ENCODE assay signal across 1 cellular context in the genomic region with DNA sequence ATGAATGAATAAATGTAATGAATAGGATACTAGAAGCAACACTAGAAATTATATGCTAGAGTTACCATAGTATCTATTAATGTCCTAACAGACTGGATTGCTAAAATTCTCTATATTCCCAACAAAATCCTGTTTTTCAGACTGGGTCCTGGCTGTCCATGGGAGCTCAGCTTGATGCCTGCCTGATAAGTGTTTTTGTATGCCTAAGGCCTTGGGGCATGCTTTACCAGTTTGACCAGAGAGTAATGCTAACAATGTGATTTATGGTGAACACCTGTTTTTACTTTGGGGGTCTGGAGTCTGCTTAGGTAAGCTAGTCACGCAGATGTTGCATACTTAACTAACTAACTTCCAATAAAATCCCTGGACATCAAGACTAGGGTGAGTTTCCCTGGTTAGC.
TF ChIP-seq lines count a peak whose summit lies in the region.

No MANE protein-coding gene starts in this region.

TF ChIP-seq in SK-N-SH treated with all-trans-retinoic acid at 6 μM for 48 hours, 23 proteins besides CTCF, POLR2A, EP300 and RAD21 (continued from another document):
- TF ChIP-seq, protein P1, sequence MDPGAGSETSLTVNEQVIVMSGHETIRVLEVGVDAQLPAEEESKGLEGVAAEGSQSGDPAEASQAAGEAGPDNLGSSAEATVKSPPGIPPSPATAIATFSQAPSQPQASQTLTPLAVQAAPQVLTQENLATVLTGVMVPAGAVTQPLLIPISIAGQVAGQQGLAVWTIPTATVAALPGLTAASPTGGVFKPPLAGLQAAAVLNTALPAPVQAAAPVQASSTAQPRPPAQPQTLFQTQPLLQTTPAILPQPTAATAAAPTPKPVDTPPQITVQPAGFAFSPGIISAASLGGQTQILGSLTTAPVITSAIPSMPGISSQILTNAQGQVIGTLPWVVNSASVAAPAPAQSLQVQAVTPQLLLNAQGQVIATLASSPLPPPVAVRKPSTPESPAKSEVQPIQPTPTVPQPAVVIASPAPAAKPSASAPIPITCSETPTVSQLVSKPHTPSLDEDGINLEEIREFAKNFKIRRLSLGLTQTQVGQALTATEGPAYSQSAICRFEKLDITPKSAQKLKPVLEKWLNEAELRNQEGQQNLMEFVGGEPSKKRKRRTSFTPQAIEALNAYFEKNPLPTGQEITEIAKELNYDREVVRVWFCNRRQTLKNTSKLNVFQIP (CRISPR knock-in tag; IDR thresholded peaks at IDR 0.05; ENCODE audit: borderline replicate concordance, low read depth): no peak
- TF ChIP-seq ISL1 (CRISPR knock-in tag; IDR thresholded peaks at IDR 0.05): no peak
- TF ChIP-seq TOX (CRISPR knock-in tag; IDR thresholded peaks at IDR 0.05; ENCODE audit: borderline replicate concordance): no peak
